ENCODE assay signal across 12 cellular contexts in the genomic region with DNA sequence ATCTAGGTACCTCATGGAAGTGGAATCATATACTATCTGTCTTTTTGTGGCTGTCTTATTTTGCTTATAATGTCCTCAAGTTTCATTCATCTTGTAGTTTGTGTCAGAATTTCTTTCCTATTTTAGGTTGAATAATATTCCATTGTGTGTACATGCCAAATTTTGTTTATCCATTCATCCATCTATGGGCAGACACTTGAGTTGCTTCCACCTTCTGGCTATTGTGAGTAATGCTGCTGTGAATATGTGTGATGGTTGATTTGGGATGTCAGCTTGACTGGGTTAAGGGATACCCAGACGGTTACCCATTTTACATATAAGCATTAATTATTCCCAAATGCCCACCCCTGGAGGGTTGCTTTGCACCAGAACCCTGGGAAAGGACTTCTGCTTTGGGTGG.
DNase-seq lines count a peak whose midpoint lies in the region; TF ChIP-seq lines count a peak whose summit lies in the region.
"Had no signal": no experiment of that assay in that cellular context is flagged by ENCODE, and none has a peak within 500 bp of the region (broad histone marks: within the 10 kb centered on the region; RNA-seq: fewer than 3 reads in every experiment).

No MANE protein-coding gene starts in this region.

- no peak overlapping the region for H2BK5ac ChIP-seq in neuronal stem cell (ENCODE audit: low read length)

- no peaks in the 10 kb centered on the region for H3K36me3 Mint-ChIP-seq in chondrocyte (ENCODE audit: low read depth)
- H3K36me3 Mint-ChIP-seq: activated naive CD8-positive, alpha-beta T cell treated with anti-CD3 and anti-CD28 coated beads, Interleukin-2, amount 10 ng/mL, durations not matched to agents 7 days and 5 days had no signal

- no peaks in the 10 kb centered on the region for H3K79me1 ChIP-seq in neuronal stem cell (ENCODE audit: low read depth, low read length)

- H3K4me3 ChIP-seq in LNCaP clone FGC (ENCODE audit: low read depth, low read length) (no peak overlapping the region), neuronal stem cell (ENCODE audit: low read length in 2 of 2) (no peak overlapping the region)

- peak overlapping the region; percentile 27 for H2AK5ac ChIP-seq in neuronal stem cell (ENCODE audit: low read depth, low read length)

- TF ChIP-seq CTCF in LNCaP clone FGC (IDR thresholded peaks at IDR 0.05; ENCODE audit: control insufficient read depth, extremely low read depth, insufficient read depth) (peak; percentile 36), chondrocyte (IDR thresholded peaks at IDR 0.05) (peak; percentile 69)

- no peaks in the 10 kb centered on the region for H3K9me3 ChIP-seq in neuronal stem cell (replicated peaks in 1 of 2; ENCODE audit: control insufficient read depth in 2 of 2, insufficient read depth in 1 of 2, low read depth in 1 of 2, low read length in 2 of 2)

- no peak overlapping the region for H4K8ac ChIP-seq in neuronal stem cell (ENCODE audit: low read depth, low read length)

- H2BK15ac ChIP-seq in neuronal stem cell (ENCODE audit: low read length): no peak overlapping the region

- H3K9me3 Mint-ChIP-seq in chondrocyte (ENCODE audit: low read depth): peaks cover 22% of the 10 kb centered on the region

- H3K4me2 ChIP-seq in neuronal stem cell (ENCODE audit: insufficient read depth, low read length, poor library complexity, severe bottlenecking): no peak overlapping the region

- no peak overlapping the region for H2AFZ ChIP-seq in neuronal stem cell (ENCODE audit: low read length)

- H3K14ac ChIP-seq in neuronal stem cell (ENCODE audit: low read length): no peak overlapping the region

- H3K27ac ChIP-seq in neuronal stem cell (replicated peaks; ENCODE audit: low read length): no peak overlapping the region

- peaks cover 2% of the 10 kb centered on the region for H3K27me3 Mint-ChIP-seq in chondrocyte (ENCODE audit: low read depth)

- H3K4me3 Mint-ChIP-seq in chondrocyte (ENCODE audit: unreplicated experiment): no peak overlapping the region
- H3K4me3 Mint-ChIP-seq: activated naive CD8-positive, alpha-beta T cell treated with anti-CD3 and anti-CD28 coated beads, Interleukin-2, amount 10 ng/mL, durations not matched to agents 7 days and 5 days had no signal

- no CpG with 5 or more reads among the region's 1 CpG for WGBS in neuronal stem cell (ENCODE audit: extremely low coverage in 2 of 2, insufficient read length in 2 of 2, insufficient replicate concordance in 1 of 2), 2 donors

- H2BK120ac ChIP-seq in neuronal stem cell (ENCODE audit: low read depth, low read length): peak overlapping the region; percentile 4

- H3K4me1 Mint-ChIP-seq in chondrocyte (ENCODE audit: low read depth): peaks cover 21% of the 10 kb centered on the region

- no peak overlapping the region for H3K4ac ChIP-seq in neuronal stem cell (ENCODE audit: low read length)

- no peak overlapping the region for H3K27ac Mint-ChIP-seq in chondrocyte (ENCODE audit: unreplicated experiment)
- H3K27ac Mint-ChIP-seq: activated naive CD8-positive, alpha-beta T cell treated with anti-CD3 and anti-CD28 coated beads, Interleukin-2, amount 10 ng/mL, durations not matched to agents 7 days and 5 days had no signal

- no peak overlapping the region for H4K91ac ChIP-seq in neuronal stem cell (ENCODE audit: low read depth, low read length, poor library complexity)

- no peak overlapping the region for H3K9ac ChIP-seq in neuronal stem cell (ENCODE audit: low read depth, low read length, poor library complexity)

- H3K23ac ChIP-seq in neuronal stem cell (ENCODE audit: low read depth, low read length, poor library complexity): no peak overlapping the region

- no peak overlapping the region for H3K18ac ChIP-seq in neuronal stem cell (ENCODE audit: low read length)

- H3K27me3 ChIP-seq in neuronal stem cell (ENCODE audit: control insufficient read depth in 3 of 3, insufficient read depth in 3 of 3, low read depth in 1 of 3, low read length in 3 of 3): no peaks in the 10 kb centered on the region

- no peaks in the 10 kb centered on the region for H3K36me3 ChIP-seq in neuronal stem cell (replicated peaks in 1 of 2; ENCODE audit: control insufficient read depth in 2 of 2, insufficient read depth in 2 of 2, low read length in 2 of 2)

- DNase-seq in NCI-H82 (lab: John Stamatoyannopoulos, UW): peak; percentile 17
- no peak for DNase-seq in NCI-H82 treated with DMSO at 0.1 percent for 48 hours (lab: John Stamatoyannopoulos, UW; ENCODE audit: unreplicated experiment)
- DNase-seq in LNCaP clone FGC (ENCODE audit: low read depth): no peak
- no peak for DNase-seq in chondrocyte (ENCODE audit: low spot score)
- DNase-seq in neuronal stem cell (ENCODE audit: low spot score): no peak
- no peak for DNase-seq in NCI-H226
- no peak for DNase-seq in cortex of kidney (lab: John Stamatoyannopoulos, UW)
- DNase-seq in occipital lobe (lab: John Stamatoyannopoulos, UW): no peak
- DNase-seq: activated naive CD8-positive, alpha-beta T cell treated with anti-CD3 and anti-CD28 coated beads, Interleukin-2, amount 10 ng/mL, durations not matched to agents 7 days and 5 days; NCI-H524 treated with DMSO at 0.1 percent for 48 hours; stimulated activated naive CD4-positive, alpha-beta T cell treated with Interleukin-2 at 50 U/mL for 16 hours; SW 1271 had no signal

- H3K4me1 ChIP-seq in neuronal stem cell (ENCODE audit: control insufficient read depth in 2 of 2, insufficient read depth in 1 of 2, low read depth in 1 of 2, low read length in 2 of 2): peaks cover 0 to 4% of the 10 kb centered on the region in 2 donors

- H2BK12ac ChIP-seq in neuronal stem cell (ENCODE audit: low read length): no peak overlapping the region
